In the genomic region with DNA sequence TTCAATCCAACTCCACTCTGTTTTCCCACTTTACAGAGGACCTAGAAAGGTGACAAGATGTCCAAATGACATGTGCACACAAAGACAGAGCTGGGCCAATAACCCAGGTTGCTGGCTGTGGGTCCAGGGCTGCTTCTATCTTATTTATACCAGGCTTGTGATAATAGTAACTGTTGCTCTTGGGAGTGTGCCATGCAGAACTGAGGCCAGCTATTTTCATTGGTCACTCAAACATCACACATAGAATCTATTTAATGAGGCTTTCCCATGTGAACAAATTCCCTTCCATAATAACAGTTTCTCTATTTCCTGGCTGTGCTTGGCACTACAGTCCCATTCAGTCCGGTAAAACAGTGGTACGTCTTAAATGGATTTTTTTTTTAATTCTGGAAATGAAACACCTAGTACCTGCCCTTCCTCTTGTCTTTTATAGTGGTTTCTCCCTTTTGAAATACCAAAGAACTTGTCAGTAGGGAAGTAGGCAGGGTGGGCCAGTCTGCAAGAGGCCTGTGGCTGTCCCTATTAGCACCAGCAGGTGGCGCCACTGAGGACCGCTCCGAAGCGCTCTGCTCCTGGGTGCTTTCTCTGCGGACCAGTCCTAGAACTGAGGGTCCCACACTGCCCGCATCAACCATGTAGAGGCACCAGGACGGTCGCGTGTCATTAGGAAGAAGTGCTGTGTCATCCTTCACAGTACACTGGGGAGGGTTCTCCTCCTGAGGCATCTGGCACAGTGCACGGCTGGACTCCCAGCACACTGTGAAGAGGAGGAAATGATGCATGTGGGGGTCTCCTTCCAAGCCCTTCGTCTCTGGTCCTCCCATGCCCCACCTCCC, we compare ENCODE assay signal across 8 cellular contexts. TPM values are rescaled to one million over a fixed set of nuclear protein-coding genes. Genes with fewer than 3 reads are reported as not detected.
A peak's percentile ranks its signal among the peaks of the same experiment; 100 is the strongest.
DNase-seq lines count a peak whose midpoint lies in the region; ATAC-seq and TF ChIP-seq lines count a peak whose summit lies in the region.

No MANE protein-coding gene starts in this region.

- peaks cover 0 to 4% of the 10 kb centered on the region in 2 donors for H3K27me3 Mint-ChIP-seq in CD8-positive, alpha-beta memory T cell
- no peaks in the 10 kb centered on the region for H3K27me3 Mint-ChIP-seq in type B pancreatic cell

- H3K9me2 ChIP-seq in OCI-LY1 (ENCODE audit: low read depth, low read length): no peaks in the 10 kb centered on the region

- no peaks in the 10 kb centered on the region for H3K4me1 ChIP-seq in CD8-positive, alpha-beta memory T cell (ENCODE audit: insufficient read depth, low read length)
- no peaks in the 10 kb centered on the region for H3K4me1 ChIP-seq in OCI-LY1 (ENCODE audit: insufficient read depth, low read length, severe bottlenecking)
- H3K4me1 ChIP-seq in fibroblast of lung (ENCODE audit: control insufficient read depth, extremely low read depth, insufficient read depth, low read length): peaks cover 20% of the 10 kb centered on the region
- peaks cover 10% of the 10 kb centered on the region for H3K4me1 ChIP-seq in ovary (ENCODE audit: insufficient read depth)

- H3K9ac ChIP-seq in OCI-LY1 (ENCODE audit: low read length): no peak overlapping the region
- no peak overlapping the region for H3K9ac ChIP-seq in fibroblast of lung (ENCODE audit: insufficient read depth, low read length)

- no peak for TF ChIP-seq POLR2A in ovary (IDR thresholded peaks at IDR 0.05)

- no peaks in the 10 kb centered on the region for H3K27me3 ChIP-seq in CD8-positive, alpha-beta memory T cell (ENCODE audit: insufficient read depth, low read length, poor library complexity, severe bottlenecking)
- no peaks in the 10 kb centered on the region for H3K27me3 ChIP-seq in H7 (ENCODE audit: control insufficient read depth, insufficient read depth, low read length)
- peaks cover 4% of the 10 kb centered on the region; the same call in 1 of the 2 replicates for H3K27me3 ChIP-seq in OCI-LY1 (ENCODE audit: insufficient read depth, low read length)
- no peaks in the 10 kb centered on the region for H3K27me3 ChIP-seq in fibroblast of lung (ENCODE audit: control insufficient read depth, insufficient read depth, low read length)
- H3K27me3 ChIP-seq in ovary: no peaks in the 10 kb centered on the region

- POLR2A ChIA-PET in CD8-positive, alpha-beta memory T cell (lab: Charles Lee): interaction anchor here (0.5 to 0.6 kb wide), 2 partner anchors 21 to 1264 kb away, joined by 4 to 5 read pairs; no protein-coding TSS in a partner anchor

- H3F3A ChIP-seq in OCI-LY1 (ENCODE audit: insufficient read depth, low read length): no peaks in the 10 kb centered on the region

- TF ChIP-seq CTCF in OCI-LY1 (IDR thresholded peaks at IDR 0.05; ENCODE audit: low read length): peak; percentile 97
- TF ChIP-seq CTCF in fibroblast of lung (conservative IDR thresholded peaks at IDR 0.05 in 1 of 2, IDR thresholded peaks at IDR 0.05 in 1 of 2; ENCODE audit: low read depth in 1 of 2, low read length in 2 of 2): peak; percentile 80 to 94
- peak; percentile 54 to 60 (median 56) for TF ChIP-seq CTCF in ovary (IDR thresholded peaks at IDR 0.05)
- TF ChIP-seq CTCF in type B pancreatic cell (conservative IDR thresholded peaks at IDR 0.05): peak; percentile 88

- peak; percentile 29 to 68 (median 42) for DNase-seq in CD8-positive, alpha-beta memory T cell
- DNase-seq in H7: peak; percentile 88
- DNase-seq in activated T-cell treated with anti-CD3 and anti-CD28 coated beads, Interleukin-2, amount 50 U/mL, for 1 hour: peak; percentile 69
- DNase-seq in fibroblast of lung (ENCODE audit: low read depth in 2 of 2): peak; percentile 12 to 49
- peak; percentile 54 to 83 (median 74) for DNase-seq in ovary
- DNase-seq in type B pancreatic cell (ENCODE audit: extremely low spot score, unreplicated experiment): no peak

- H3K79me2 ChIP-seq in OCI-LY1 (ENCODE audit: insufficient read depth, low read length) (no peaks in the 10 kb centered on the region), fibroblast of lung (ENCODE audit: control insufficient read depth, insufficient read depth, low read length) (no peaks in the 10 kb centered on the region)

- no peaks in the 10 kb centered on the region for H4K20me1 ChIP-seq in OCI-LY1 (ENCODE audit: insufficient read depth, low read length)
- no peaks in the 10 kb centered on the region for H4K20me1 ChIP-seq in fibroblast of lung (ENCODE audit: control insufficient read depth, extremely low read depth, insufficient read depth, low read length)

- peaks cover 0 to under 1% (median 0%) of the 10 kb centered on the region in 3 donors for H3K36me3 Mint-ChIP-seq in CD8-positive, alpha-beta memory T cell
- peaks cover 22% of the 10 kb centered on the region for H3K36me3 Mint-ChIP-seq in type B pancreatic cell

- H3K4me3 ChIP-seq in CD8-positive, alpha-beta memory T cell (ENCODE audit: low read length): no peak overlapping the region
- H3K4me3 ChIP-seq in H7 (ENCODE audit: insufficient read depth, low read depth, low read length): no peak overlapping the region
- H3K4me3 ChIP-seq in OCI-LY1 (ENCODE audit: low read depth, low read length, poor library complexity, severe bottlenecking): no peak overlapping the region
- no peak overlapping the region for H3K4me3 ChIP-seq in fibroblast of lung (replicated peaks in 1 of 4; ENCODE audit: control extremely low read depth in 1 of 4, insufficient read depth in 1 of 4, low read depth in 3 of 4, low read length in 4 of 4)
- no peak overlapping the region for H3K4me3 ChIP-seq in ovary

- WGBS in ovary, 3 donors: 33 to 41% (median 40%) methylated on average over 13 of the region's 13 CpGs

- H3K9me3 Mint-ChIP-seq in CD8-positive, alpha-beta memory T cell: no peaks in the 10 kb centered on the region
- no peaks in the 10 kb centered on the region for H3K9me3 Mint-ChIP-seq in type B pancreatic cell

- H2AFZ ChIP-seq in OCI-LY1 (ENCODE audit: low read length): no peak overlapping the region
- peak overlapping the region; percentile 29 for H2AFZ ChIP-seq in fibroblast of lung (ENCODE audit: low read length)

- no peak for ATAC-seq in HG02938 (IDR thresholded peaks at IDR 0.05; ENCODE audit: unreplicated experiment)

- no peaks in the 10 kb centered on the region for H3K9me3 ChIP-seq in CD8-positive, alpha-beta memory T cell (ENCODE audit: low read length)
- H3K9me3 ChIP-seq in OCI-LY1 (ENCODE audit: low read length) (no peaks in the 10 kb centered on the region), fibroblast of lung (ENCODE audit: control insufficient read depth, insufficient read depth, low read depth, low read length) (no peaks in the 10 kb centered on the region), ovary (no peaks in the 10 kb centered on the region)

- peaks cover 0 to 4% (median 3%) of the 10 kb centered on the region in 3 donors for H3K4me1 Mint-ChIP-seq in CD8-positive, alpha-beta memory T cell
- H3K4me1 Mint-ChIP-seq in type B pancreatic cell (ENCODE audit: unreplicated experiment): peaks cover 5% of the 10 kb centered on the region

- H3K4me2 ChIP-seq in OCI-LY1 (ENCODE audit: low read length): peak overlapping the region; percentile 45; the same call in 1 of the 2 replicates
- H3K4me2 ChIP-seq in fibroblast of lung (ENCODE audit: extremely low read depth, insufficient read depth, low read length): no peak overlapping the region

- H3K36me3 ChIP-seq in CD8-positive, alpha-beta memory T cell (ENCODE audit: insufficient read depth, low read length): no peaks in the 10 kb centered on the region
- H3K36me3 ChIP-seq in H7 (replicated peaks; ENCODE audit: control insufficient read depth, insufficient read depth, low read length) (peaks cover 2% of the 10 kb centered on the region), OCI-LY1 (ENCODE audit: insufficient read depth, low read length) (no peaks in the 10 kb centered on the region), fibroblast of lung (ENCODE audit: control insufficient read depth, insufficient read depth, low read length) (peaks cover 3% of the 10 kb centered on the region), ovary (no peaks in the 10 kb centered on the region)

- H3K27ac Mint-ChIP-seq in CD8-positive, alpha-beta memory T cell: no peak overlapping the region
- H3K27ac Mint-ChIP-seq in type B pancreatic cell: no peak overlapping the region

- intact Hi-C loops in ovary (cut with DNase I): loop anchor here in 2 of 4 donors (10.0 kb wide), 2 partner anchors 50 to 370 kb away; a partner anchor contains a TSS

- TF ChIP-seq EP300 in ovary (IDR thresholded peaks at IDR 0.05): no peak

- H3K27ac ChIP-seq in CD8-positive, alpha-beta memory T cell (ENCODE audit: low read depth, low read length): no peak overlapping the region
- H3K27ac ChIP-seq in OCI-LY1 (ENCODE audit: low read depth, low read length, poor library complexity, severe bottlenecking): no peak overlapping the region
- H3K27ac ChIP-seq in fibroblast of lung (ENCODE audit: insufficient read depth, low read length): no peak overlapping the region
- peak overlapping the region in 1 of 2 donors; percentile 70 for H3K27ac ChIP-seq in ovary

- H3K4me3 Mint-ChIP-seq in CD8-positive, alpha-beta memory T cell: peak overlapping the region in 1 of 7 donors; percentile 32
- no peak overlapping the region for H3K4me3 Mint-ChIP-seq in type B pancreatic cell

- CTCF ChIA-PET in CD8-positive, alpha-beta memory T cell (lab: Charles Lee): interaction anchor here (1.2 to 1.4 kb wide), 2 partner anchors 10 to 61 kb away, joined by 3 read pairs; no protein-coding TSS in a partner anchor

RNA-seq across cellular contexts. Expression of a gene that starts 52.1 kb away (rescaled TPM):
- total RNA-seq in CD8-positive, alpha-beta memory T cell: under 1 TPM; 0.48 to 0.73 TPM
- polyA plus RNA-seq in CD8-positive, alpha-beta memory T cell: 0.10 TPM
- 16.6 and 20.4 TPM in 2 replicates for total RNA-seq in H7 (2014; rRNA removed; shearing (Covaris generic))
- total RNA-seq in fibroblast of lung (14.9 and 18.7 TPM in 2 replicates), ovary (10 to 100 TPM in 6 of 7 donors, 1 to 10 TPM in 1; 7.4 to 23.4 (median 19.1) TPM), type B pancreatic cell (ENCODE audit: low replicate concordance) (12.8 and 32.6 TPM in 2 replicates)
- polyA plus RNA-seq in fibroblast of lung (10.2 and 12.5 TPM in 2 replicates), ovary (10 to 100 TPM in 1 of 2 donors, 1 to 10 TPM in 1; 8.2 to 13.6 TPM)
- polyA plus RNA-seq in fibroblast of lung (2012): 11.5 and 11.8 TPM in 2 replicates
- polyA minus RNA-seq in fibroblast of lung (ENCODE audit: low replicate concordance): 150 and 154 TPM in 2 replicates
